Comparison of ENCODE assay signal across 18 cellular contexts in the genomic region with DNA sequence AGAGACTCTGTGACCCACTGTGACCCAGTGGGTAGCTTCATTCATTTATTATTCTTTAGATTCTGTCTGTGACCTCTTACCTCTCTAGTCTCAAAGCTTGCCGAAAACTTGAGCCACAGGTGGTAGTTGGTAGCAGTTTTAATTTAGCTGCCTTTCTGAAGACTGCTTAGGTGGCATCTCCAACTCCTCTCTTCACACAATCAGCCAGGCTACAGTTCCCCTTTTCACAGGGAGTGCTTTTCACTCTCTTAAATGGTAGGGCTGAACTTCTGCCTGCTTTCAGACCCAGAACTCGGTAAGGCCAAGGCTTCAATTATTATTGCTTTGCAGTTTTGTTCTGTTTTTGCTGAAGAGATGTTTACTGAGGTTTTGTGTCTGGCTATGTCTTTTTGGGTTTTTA.
DNase-seq lines count a peak whose midpoint lies in the region; FAIRE-seq and TF ChIP-seq lines count a peak whose summit lies in the region.
"Had no signal": no experiment of that assay in that cellular context is flagged by ENCODE, and none has a peak within 500 bp of the region (broad histone marks: within the 10 kb centered on the region; RNA-seq: fewer than 3 reads in every experiment).

No MANE protein-coding gene starts in this region.

- H3K4me2 ChIP-seq in SK-N-SH: no peak overlapping the region
- H3K4me2 ChIP-seq: BLaER1 treated with 17β-estradiol and CSF1 and Interleukin-3, amounts not matched to agents 10 nM and 100 nM had no signal

- CTCF ChIA-PET in SK-N-SH (lab: Yijun Ruan, JAX): interaction anchor here (1.0 kb wide), 1 partner anchor 20 kb away, joined by 4 read pairs; no protein-coding TSS in a partner anchor

- H3K4me1 Mint-ChIP-seq in endodermal cell: peaks cover 20% of the 10 kb centered on the region
- H3K4me1 Mint-ChIP-seq: B cell; CD4-positive, CD25-positive, alpha-beta regulatory T cell; CD8-positive, alpha-beta memory T cell had no signal

- H3K4me3 ChIP-seq in endodermal cell (ENCODE audit: low read length) (no peak overlapping the region), SK-N-SH (ENCODE audit: low read depth in 2 of 2, low read length in 1 of 2) (no peak overlapping the region)
- H3K4me3 ChIP-seq: BLaER1 treated with 17β-estradiol and CSF1 and Interleukin-3, amounts not matched to agents 10 nM and 100 nM; GM23248; HAP-1 had no signal

- H3K4me3 Mint-ChIP-seq in endodermal cell: no peak overlapping the region
- H3K4me3 Mint-ChIP-seq: B cell; CD4-positive, CD25-positive, alpha-beta regulatory T cell; CD8-positive, alpha-beta memory T cell had no signal

- H2AFZ ChIP-seq in SK-N-SH (ENCODE audit: low read depth): no peak overlapping the region
- H2AFZ ChIP-seq: GM23248 had no signal

- TF ChIP-seq RAD21 in SK-N-SH (IDR thresholded peaks at IDR 0.05; ENCODE audit: low read length): no peak

- H3K27ac ChIP-seq in endodermal cell (ENCODE audit: low read depth, low read length) (peak overlapping the region; percentile 13), SK-N-SH (ENCODE audit: low read depth in 2 of 2, low read length in 1 of 2) (no peak overlapping the region)
- H3K27ac ChIP-seq: BLaER1 treated with 17β-estradiol and CSF1 and Interleukin-3, amounts not matched to agents 10 nM and 100 nM; GM23248; HL-60 had no signal

- H3K36me3 ChIP-seq in endodermal cell (ENCODE audit: control insufficient read depth, insufficient read depth, low read length) (no peaks in the 10 kb centered on the region), SK-N-SH (replicated peaks in 1 of 2; ENCODE audit: control insufficient read depth in 1 of 2, insufficient read depth in 2 of 2, low read length in 1 of 2) (no peaks in the 10 kb centered on the region)
- H3K36me3 ChIP-seq: BLaER1 treated with 17β-estradiol and CSF1 and Interleukin-3, amounts not matched to agents 10 nM and 100 nM; HAP-1 had no signal

- H3K36me3 Mint-ChIP-seq in endodermal cell (ENCODE audit: low read depth): no peaks in the 10 kb centered on the region
- H3K36me3 Mint-ChIP-seq: CD4-positive, CD25-positive, alpha-beta regulatory T cell; CD8-positive, alpha-beta memory T cell had no signal

- no peaks in the 10 kb centered on the region for H3K79me2 ChIP-seq in SK-N-SH (ENCODE audit: insufficient read depth)

- no peak overlapping the region for H3K27ac Mint-ChIP-seq in endodermal cell
- H3K27ac Mint-ChIP-seq: B cell; CD4-positive, CD25-positive, alpha-beta regulatory T cell; CD8-positive, alpha-beta memory T cell had no signal

- no peaks in the 10 kb centered on the region for H4K20me1 ChIP-seq in SK-N-SH (ENCODE audit: insufficient read depth)
- H4K20me1 ChIP-seq: BLaER1 treated with 17β-estradiol and CSF1 and Interleukin-3, amounts not matched to agents 10 nM and 100 nM had no signal

- no peaks in the 10 kb centered on the region for H3K9me3 Mint-ChIP-seq in endodermal cell

- H3K9ac ChIP-seq in endodermal cell (ENCODE audit: extremely low read depth, low read length, poor library complexity, severe bottlenecking): no peak overlapping the region
- H3K9ac ChIP-seq in SK-N-SH: no peak overlapping the region
- H3K9ac ChIP-seq: BLaER1 treated with 17β-estradiol and CSF1 and Interleukin-3, amounts not matched to agents 10 nM and 100 nM; GM23248 had no signal

- no peaks in the 10 kb centered on the region for H3K27me3 Mint-ChIP-seq in endodermal cell (ENCODE audit: insufficient read depth)
- H3K27me3 Mint-ChIP-seq: B cell; CD4-positive, CD25-positive, alpha-beta regulatory T cell; CD8-positive, alpha-beta memory T cell had no signal

- H3K27me3 ChIP-seq in endodermal cell (ENCODE audit: control insufficient read depth, insufficient read depth, low read length, poor library complexity, severe bottlenecking) (no peaks in the 10 kb centered on the region), SK-N-SH (ENCODE audit: insufficient read depth) (no peaks in the 10 kb centered on the region; the same call in 1 of the 2 replicates)
- H3K27me3 ChIP-seq: BLaER1 treated with 17β-estradiol and CSF1 and Interleukin-3, amounts not matched to agents 10 nM and 100 nM had no signal

- no peak for DNase-seq in GM12892 (ENCODE audit: insufficient read length)
- peak; percentile 52 to 53 for DNase-seq in Kasumi-1 (lab: John Stamatoyannopoulos, UW)
- peak; percentile 53 for DNase-seq in OCI-M1 (lab: John Stamatoyannopoulos, UW)
- DNase-seq in endodermal cell: no peak
- no peak for DNase-seq in C1 segment of cervical spinal cord (lab: John Stamatoyannopoulos, UW)
- DNase-seq in activated CD4-positive, alpha-beta T cell treated with anti-CD3 and anti-CD28 coated beads for 1 hour: no peak
- no peak for DNase-seq in central memory CD4-positive, alpha-beta T cell
- DNase-seq in SK-N-SH: no peak
- DNase-seq: CD4-positive, CD25-positive, alpha-beta regulatory T cell; CD8-positive, alpha-beta memory T cell; COR-L47; DMS 273 treated with DMSO at 0.1 percent for 48 hours; GM23248 had no signal

- TF ChIP-seq EP300 in SK-N-SH (IDR thresholded peaks at IDR 0.05; ENCODE audit: borderline replicate concordance in 1 of 2, low read depth in 1 of 2, low read length in 1 of 2): no peak

- 80 to 89% methylated on average over 1 to 2 of the region's 2 CpGs for WGBS in endodermal cell (ENCODE audit: insufficient coverage in 1 of 2, insufficient read length in 1 of 2), 2 experiments
- WGBS in SK-N-SH (ENCODE audit: low lambda C conversion rate): 6% methylated on average over 2 of the region's 2 CpGs

- H3F3A ChIP-seq in SK-N-SH (replicated peaks; ENCODE audit: insufficient read depth): no peaks in the 10 kb centered on the region

- H3K9me3 ChIP-seq in endodermal cell (ENCODE audit: control insufficient read depth, low read length) (no peaks in the 10 kb centered on the region), SK-N-SH (no peaks in the 10 kb centered on the region)
- H3K9me3 ChIP-seq: BLaER1 treated with 17β-estradiol and CSF1 and Interleukin-3, amounts not matched to agents 10 nM and 100 nM; HAP-1 had no signal

- POLR2A ChIA-PET in SK-N-SH (lab: Yijun Ruan, JAX): no interaction called here

- H3K9me2 ChIP-seq in SK-N-SH: 0 out of 2 replicates have a peak, but pooled peaks cover 3% of the 10 kb centered on the region

- peak; percentile 40 for FAIRE-seq in GM12892 (lab: Jason Lieb, UNC)
- FAIRE-seq: G401.6 had no signal

- TF ChIP-seq CTCF in endodermal cell (conservative IDR thresholded peaks at IDR 0.05) (no peak), SK-N-SH (IDR thresholded peaks at IDR 0.05) (no peak)

- no peak for TF ChIP-seq POLR2A in GM12892 (IDR thresholded peaks at IDR 0.05; ENCODE audit: low read depth, low read length)

- peaks cover 6% of the 10 kb centered on the region for H3K4me1 ChIP-seq in endodermal cell (ENCODE audit: control insufficient read depth, insufficient read depth, low read length)
- no peaks in the 10 kb centered on the region for H3K4me1 ChIP-seq in SK-N-SH (ENCODE audit: control insufficient read depth in 1 of 2, insufficient read depth in 2 of 2, low read depth in 1 of 2, low read length in 1 of 2)
- H3K4me1 ChIP-seq: BLaER1 treated with 17β-estradiol and CSF1 and Interleukin-3, amounts not matched to agents 10 nM and 100 nM had no signal

TF ChIP-seq in SK-N-SH, 30 proteins besides CTCF, POLR2A, EP300 and RAD21 (continues in another document):
- TF ChIP-seq SIN3A (IDR thresholded peaks at IDR 0.05; ENCODE audit: borderline replicate concordance, low read depth, low read length): no peak
- no peak for TF ChIP-seq RCOR1 (IDR thresholded peaks at IDR 0.05; ENCODE audit: low read length)
- no peak for TF ChIP-seq ELF1 (IDR thresholded peaks at IDR 0.05)
- TF ChIP-seq YY1 (IDR thresholded peaks at IDR 0.05; ENCODE audit: low read depth): no peak
- TF ChIP-seq, protein P1, sequence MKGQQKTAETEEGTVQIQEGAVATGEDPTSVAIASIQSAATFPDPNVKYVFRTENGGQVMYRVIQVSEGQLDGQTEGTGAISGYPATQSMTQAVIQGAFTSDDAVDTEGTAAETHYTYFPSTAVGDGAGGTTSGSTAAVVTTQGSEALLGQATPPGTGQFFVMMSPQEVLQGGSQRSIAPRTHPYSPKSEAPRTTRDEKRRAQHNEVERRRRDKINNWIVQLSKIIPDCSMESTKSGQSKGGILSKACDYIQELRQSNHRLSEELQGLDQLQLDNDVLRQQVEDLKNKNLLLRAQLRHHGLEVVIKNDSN (IDR thresholded peaks at IDR 0.05; ENCODE audit: borderline replicate concordance, low read depth): no peak
- TF ChIP-seq JUND (IDR thresholded peaks at IDR 0.05): no peak
- no peak for TF ChIP-seq SMC3 (IDR thresholded peaks at IDR 0.05; ENCODE audit: low read depth, low read length)
- TF ChIP-seq FOXJ3 (CRISPR knock-in tag; IDR thresholded peaks at IDR 0.05): no peak
- no peak for TF ChIP-seq RXRA (IDR thresholded peaks at IDR 0.05; ENCODE audit: borderline replicate concordance, low read depth)
- TF ChIP-seq, protein P2, sequence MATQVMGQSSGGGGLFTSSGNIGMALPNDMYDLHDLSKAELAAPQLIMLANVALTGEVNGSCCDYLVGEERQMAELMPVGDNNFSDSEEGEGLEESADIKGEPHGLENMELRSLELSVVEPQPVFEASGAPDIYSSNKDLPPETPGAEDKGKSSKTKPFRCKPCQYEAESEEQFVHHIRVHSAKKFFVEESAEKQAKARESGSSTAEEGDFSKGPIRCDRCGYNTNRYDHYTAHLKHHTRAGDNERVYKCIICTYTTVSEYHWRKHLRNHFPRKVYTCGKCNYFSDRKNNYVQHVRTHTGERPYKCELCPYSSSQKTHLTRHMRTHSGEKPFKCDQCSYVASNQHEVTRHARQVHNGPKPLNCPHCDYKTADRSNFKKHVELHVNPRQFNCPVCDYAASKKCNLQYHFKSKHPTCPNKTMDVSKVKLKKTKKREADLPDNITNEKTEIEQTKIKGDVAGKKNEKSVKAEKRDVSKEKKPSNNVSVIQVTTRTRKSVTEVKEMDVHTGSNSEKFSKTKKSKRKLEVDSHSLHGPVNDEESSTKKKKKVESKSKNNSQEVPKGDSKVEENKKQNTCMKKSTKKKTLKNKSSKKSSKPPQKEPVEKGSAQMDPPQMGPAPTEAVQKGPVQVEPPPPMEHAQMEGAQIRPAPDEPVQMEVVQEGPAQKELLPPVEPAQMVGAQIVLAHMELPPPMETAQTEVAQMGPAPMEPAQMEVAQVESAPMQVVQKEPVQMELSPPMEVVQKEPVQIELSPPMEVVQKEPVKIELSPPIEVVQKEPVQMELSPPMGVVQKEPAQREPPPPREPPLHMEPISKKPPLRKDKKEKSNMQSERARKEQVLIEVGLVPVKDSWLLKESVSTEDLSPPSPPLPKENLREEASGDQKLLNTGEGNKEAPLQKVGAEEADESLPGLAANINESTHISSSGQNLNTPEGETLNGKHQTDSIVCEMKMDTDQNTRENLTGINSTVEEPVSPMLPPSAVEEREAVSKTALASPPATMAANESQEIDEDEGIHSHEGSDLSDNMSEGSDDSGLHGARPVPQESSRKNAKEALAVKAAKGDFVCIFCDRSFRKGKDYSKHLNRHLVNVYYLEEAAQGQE (IDR thresholded peaks at IDR 0.05; ENCODE audit: low read depth, low read length): no peak

Comparison
In these comparisons a context has a peak if more than half of its experiments do, and no peak if none do; other contexts are left out.
1. DNase-seq: peak in Kasumi-1 (2 of 2) and OCI-M1 (single experiment); none in GM12892 (single experiment), endodermal cell (single experiment), C1 segment of cervical spinal cord (0 of 14), activated CD4-positive, alpha-beta T cell treated with anti-CD3 and anti-CD28 coated beads for 1 hour (single experiment), central memory CD4-positive, alpha-beta T cell (single experiment) and SK-N-SH (single experiment).